In genomic region chr3:152323834-152324233, GRCh38 we compare ENCODE assay signal across 9 cellular contexts. TPM values are rescaled to one million over a fixed set of nuclear protein-coding genes. Genes with fewer than 3 reads are reported as not detected.
DNase-seq lines count a peak whose midpoint lies in the region; ATAC-seq lines count a peak whose summit lies in the region.
"Had no signal": no experiment of that assay in that cellular context is flagged by ENCODE, and none has a peak within 500 bp of the region (broad histone marks: within the 10 kb centered on the region; RNA-seq: fewer than 3 reads in every experiment).

No MANE protein-coding gene starts in this region.

- peaks cover 0 to 4% (median 0%) of the 10 kb centered on the region in 5 donors for H3K36me3 ChIP-seq in subcutaneous abdominal adipose tissue (ENCODE audit: control insufficient read depth in 5 of 5, insufficient read depth in 5 of 5, low read length in 5 of 5)
- peaks cover 0 to 14% of the 10 kb centered on the region in 2 experiments for H3K36me3 ChIP-seq in mesenchymal stem cell (ENCODE audit: control insufficient read depth in 1 of 2, insufficient read depth in 2 of 2, low read depth in 1 of 2, low read length in 2 of 2)

- no peak overlapping the region for H3K23ac ChIP-seq in mesenchymal stem cell (ENCODE audit: low read length in 2 of 2)

- H3K36me3 Mint-ChIP-seq in activated naive CD4-positive, alpha-beta T cell treated with anti-CD3 and anti-CD28 coated beads, Interleukin-2, amount 10 ng/mL, durations not matched to agents 7 days and 5 days: peaks cover 55% of the 10 kb centered on the region
- peaks cover 61% of the 10 kb centered on the region for H3K36me3 Mint-ChIP-seq in activated CD8-positive, alpha-beta T cell treated with anti-CD3 and anti-CD28 coated beads, Interleukin-2, amount 10 ng/mL, durations not matched to agents 7 days and 5 days (ENCODE audit: low read depth)

- no peaks in the 10 kb centered on the region for H3K9me3 ChIP-seq in subcutaneous abdominal adipose tissue (ENCODE audit: control insufficient read depth in 5 of 5, low read length in 5 of 5)
- peaks cover 5% of the 10 kb centered on the region for H3K9me3 ChIP-seq in mesenchymal stem cell (ENCODE audit: control insufficient read depth, low read length)

- peaks cover 6 to 59% (median 40%) of the 10 kb centered on the region in 5 donors for H3K4me1 ChIP-seq in subcutaneous abdominal adipose tissue (ENCODE audit: control insufficient read depth in 5 of 5, insufficient read depth in 5 of 5, low read length in 5 of 5)
- H3K4me1 ChIP-seq in mesenchymal stem cell (ENCODE audit: control insufficient read depth, insufficient read depth, low read depth, low read length): no peaks in the 10 kb centered on the region

- no peaks in the 10 kb centered on the region for H3K79me1 ChIP-seq in mesenchymal stem cell (replicated peaks; ENCODE audit: low read length, poor library complexity, severe bottlenecking)

- no peak overlapping the region for H3K4me2 ChIP-seq in mesenchymal stem cell (ENCODE audit: low read length, poor library complexity, severe bottlenecking)

- no peak overlapping the region for H2BK12ac ChIP-seq in mesenchymal stem cell (ENCODE audit: low read length in 2 of 2)

- no peak overlapping the region for H2BK15ac ChIP-seq in mesenchymal stem cell (ENCODE audit: low read depth, poor library complexity, severe bottlenecking)

- H3K14ac ChIP-seq in mesenchymal stem cell (ENCODE audit: low read length in 2 of 2): no peak overlapping the region

- no peak overlapping the region for H2AFZ ChIP-seq in mesenchymal stem cell (ENCODE audit: low read depth, low read length)

- POLR2A ChIA-PET in activated CD8-positive, alpha-beta T cell treated with anti-CD3 and anti-CD28 coated beads, Interleukin-2, amount 10 ng/mL, durations not matched to agents 7 days and 5 days (lab: Charles Lee): no interaction called here

- 97% methylated on average over 2 of the region's 4 CpGs for WGBS in mesenchymal stem cell

- peak overlapping the region; percentile 42 for H3K4me3 Mint-ChIP-seq in activated naive CD4-positive, alpha-beta T cell treated with anti-CD3 and anti-CD28 coated beads, Interleukin-2, amount 10 ng/mL, durations not matched to agents 7 days and 5 days
- H3K4me3 Mint-ChIP-seq in activated CD8-positive, alpha-beta T cell treated with anti-CD3 and anti-CD28 coated beads, Interleukin-2, amount 10 ng/mL, durations not matched to agents 7 days and 5 days: peak overlapping the region; percentile 64

- no peak overlapping the region for H2BK120ac ChIP-seq in mesenchymal stem cell (ENCODE audit: low read depth, low read length)

- no peaks in the 10 kb centered on the region for H3K27me3 Mint-ChIP-seq in activated naive CD4-positive, alpha-beta T cell treated with anti-CD3 and anti-CD28 coated beads, Interleukin-2, amount 10 ng/mL, durations not matched to agents 7 days and 5 days
- no peaks in the 10 kb centered on the region for H3K27me3 Mint-ChIP-seq in activated CD8-positive, alpha-beta T cell treated with anti-CD3 and anti-CD28 coated beads, Interleukin-2, amount 10 ng/mL, durations not matched to agents 7 days and 5 days (ENCODE audit: low read depth)

- no peaks in the 10 kb centered on the region for H3K9me3 Mint-ChIP-seq in activated naive CD4-positive, alpha-beta T cell treated with anti-CD3 and anti-CD28 coated beads, Interleukin-2, amount 10 ng/mL, durations not matched to agents 7 days and 5 days
- no peaks in the 10 kb centered on the region for H3K9me3 Mint-ChIP-seq in activated CD8-positive, alpha-beta T cell treated with anti-CD3 and anti-CD28 coated beads, Interleukin-2, amount 10 ng/mL, durations not matched to agents 7 days and 5 days (ENCODE audit: insufficient read depth)

- no peak overlapping the region for H2BK5ac ChIP-seq in mesenchymal stem cell (ENCODE audit: low read depth, low read length, poor library complexity, severe bottlenecking)

- CTCF ChIA-PET in activated naive CD4-positive, alpha-beta T cell treated with anti-CD3 and anti-CD28 coated beads, Interleukin-2, amount 10 ng/mL, durations not matched to agents 7 days and 5 days (lab: Charles Lee): interaction anchor here (0.6 to 1.0 kb wide), 2 partner anchors 151 to 252 kb away, joined by 3 read pairs; no protein-coding TSS in a partner anchor
- CTCF ChIA-PET in activated CD8-positive, alpha-beta T cell treated with anti-CD3 and anti-CD28 coated beads, Interleukin-2, amount 10 ng/mL, durations not matched to agents 7 days and 5 days (lab: Charles Lee): interaction anchor here (0.7 to 1.3 kb wide), 3 partner anchors 8 to 140 kb away, joined by 3 to 5 read pairs (median 3); no protein-coding TSS in a partner anchor

- H3K27ac ChIP-seq in subcutaneous abdominal adipose tissue (ENCODE audit: low read depth, low read length) (peak overlapping the region; percentile 77), mesenchymal stem cell (ENCODE audit: low read length, poor library complexity, severe bottlenecking) (no peak overlapping the region)

- H4K91ac ChIP-seq in mesenchymal stem cell (ENCODE audit: low read length): no peak overlapping the region

- no peak for DNase-seq in activated naive CD4-positive, alpha-beta T cell treated with anti-CD3 and anti-CD28 coated beads, Interleukin-2, amount 10 ng/mL, durations not matched to agents 7 days and 5 days
- DNase-seq in activated naive CD4-positive, alpha-beta T cell treated with Interleukin-2 at 50 U/mL for 16 hours: no peak
- no peak for DNase-seq in activated CD8-positive, alpha-beta T cell treated with anti-CD3 and anti-CD28 coated beads, Interleukin-2, amount 10 ng/mL, durations not matched to agents 7 days and 5 days
- DNase-seq in NCI-H446 (lab: John Stamatoyannopoulos, UW): no peak
- no peak for DNase-seq in NCI-H1417 (lab: John Stamatoyannopoulos, UW)
- no peak for DNase-seq in mesenchymal stem cell
- DNase-seq: NCI-H345 had no signal

- H3K18ac ChIP-seq in mesenchymal stem cell (ENCODE audit: low read depth in 1 of 2, low read length in 2 of 2): no peak overlapping the region

- H3K27ac Mint-ChIP-seq in activated naive CD4-positive, alpha-beta T cell treated with anti-CD3 and anti-CD28 coated beads, Interleukin-2, amount 10 ng/mL, durations not matched to agents 7 days and 5 days: peak overlapping the region; percentile 87
- peak overlapping the region; percentile 71 for H3K27ac Mint-ChIP-seq in activated CD8-positive, alpha-beta T cell treated with anti-CD3 and anti-CD28 coated beads, Interleukin-2, amount 10 ng/mL, durations not matched to agents 7 days and 5 days

- H3K27me3 ChIP-seq in subcutaneous abdominal adipose tissue (ENCODE audit: control insufficient read depth in 5 of 5, insufficient read depth in 4 of 5, low read length in 5 of 5): no peaks in the 10 kb centered on the region
- H3K27me3 ChIP-seq in mesenchymal stem cell (ENCODE audit: control insufficient read depth in 1 of 2, insufficient read depth in 1 of 2, low read length in 2 of 2): no peaks in the 10 kb centered on the region

- H2AK5ac ChIP-seq in mesenchymal stem cell (ENCODE audit: low read length, severe bottlenecking): no peak overlapping the region

- ATAC-seq in HG02870 (IDR thresholded peaks at IDR 0.05; ENCODE audit: unreplicated experiment): peak; percentile 80
- peak; percentile 54 for ATAC-seq in activated CD8-positive, alpha-beta T cell treated with anti-CD3 and anti-CD28 coated beads, Interleukin-2, amount 10 ng/mL, durations not matched to agents 7 days and 5 days

- no peak overlapping the region for H4K8ac ChIP-seq in mesenchymal stem cell (ENCODE audit: low read length)

- H3K4me3 ChIP-seq in subcutaneous abdominal adipose tissue (ENCODE audit: low read depth in 1 of 5, low read length in 5 of 5): peak overlapping the region in 4 of 5 donors; percentile 1 to 44 (median 42)
- peak overlapping the region in 1 of 2 experiments; percentile 8 for H3K4me3 ChIP-seq in mesenchymal stem cell (ENCODE audit: insufficient read depth in 1 of 2, low read depth in 1 of 2, low read length in 2 of 2)

- peaks cover 75% of the 10 kb centered on the region for H3K4me1 Mint-ChIP-seq in activated naive CD4-positive, alpha-beta T cell treated with anti-CD3 and anti-CD28 coated beads, Interleukin-2, amount 10 ng/mL, durations not matched to agents 7 days and 5 days
- H3K4me1 Mint-ChIP-seq in activated CD8-positive, alpha-beta T cell treated with anti-CD3 and anti-CD28 coated beads, Interleukin-2, amount 10 ng/mL, durations not matched to agents 7 days and 5 days (ENCODE audit: low read depth): peaks cover 65% of the 10 kb centered on the region

- H3K9ac ChIP-seq in subcutaneous abdominal adipose tissue (ENCODE audit: low read length in 5 of 5) (no peak overlapping the region), mesenchymal stem cell (ENCODE audit: low read length) (no peak overlapping the region)

- H3K4ac ChIP-seq in mesenchymal stem cell (ENCODE audit: low read depth in 1 of 2, low read length in 2 of 2): no peak overlapping the region

RNA-seq across cellular contexts. Expression of gene MBNL1, which starts 55.1 kb away (rescaled TPM):
- 100 to 1,000 TPM; 469 to 504 TPM for total RNA-seq in activated CD8-positive, alpha-beta T cell treated with anti-CD3 and anti-CD28 coated beads, Interleukin-2, amount 10 ng/mL, durations not matched to agents 7 days and 5 days
- 85.7 TPM for polyA plus RNA-seq in mesenchymal stem cell (2013, experiment 1 of 2)
- 85.2 TPM for polyA plus RNA-seq in mesenchymal stem cell (2013, experiment 2 of 2)
